ENCODE assay signal across 19 cellular contexts in genomic region chr2:7432426-7432825, GRCh38.
DNase-seq lines count a peak whose midpoint lies in the region; ATAC-seq and TF ChIP-seq lines count a peak whose summit lies in the region.
"Had no signal": no experiment of that assay in that cellular context is flagged by ENCODE, and none has a peak within 500 bp of the region (broad histone marks: within the 10 kb centered on the region; RNA-seq: fewer than 3 reads in every experiment).

No MANE protein-coding gene starts in this region.

- H3K27me3 Mint-ChIP-seq in T-helper 2 cell treated with Interferon-gamma antibody and Interleukin-4, amounts not matched to agents 5 μg/mL and 100 μg/mL, for 36 hours (ENCODE audit: low read depth): no peaks in the 10 kb centered on the region
- peaks cover 25% of the 10 kb centered on the region for H3K27me3 Mint-ChIP-seq in activated T-helper 17 cell treated with anti-CD3 and anti-CD28 coated beads, Interleukin-2, amount 50 U/mL, for 72 hours
- H3K27me3 Mint-ChIP-seq in natural killer cell (ENCODE audit: low read depth in 2 of 2): no peaks in the 10 kb centered on the region

- H3K4me1 Mint-ChIP-seq in T-helper 2 cell treated with Interferon-gamma antibody and Interleukin-4, amounts not matched to agents 5 μg/mL and 100 μg/mL, for 36 hours (ENCODE audit: low read depth): peaks cover 66% of the 10 kb centered on the region
- H3K4me1 Mint-ChIP-seq in activated T-helper 17 cell treated with anti-CD3 and anti-CD28 coated beads, Interleukin-2, amount 50 U/mL, for 72 hours: peaks cover 20% of the 10 kb centered on the region
- H3K4me1 Mint-ChIP-seq in natural killer cell: peaks cover 59 to 61% of the 10 kb centered on the region in 2 donors

- H3K36me3 Mint-ChIP-seq in T-helper 2 cell treated with Interferon-gamma antibody and Interleukin-4, amounts not matched to agents 5 μg/mL and 100 μg/mL, for 36 hours (ENCODE audit: low read depth): peaks cover 32% of the 10 kb centered on the region
- H3K36me3 Mint-ChIP-seq in activated T-helper 17 cell treated with anti-CD3 and anti-CD28 coated beads, Interleukin-2, amount 50 U/mL, for 72 hours (ENCODE audit: low read depth): no peaks in the 10 kb centered on the region
- H3K36me3 Mint-ChIP-seq in natural killer cell: no peaks in the 10 kb centered on the region

- no peak for DNase-seq in T-helper 2 cell treated with Interferon-gamma antibody and Interleukin-4, amounts not matched to agents 5 μg/mL and 100 μg/mL, for 36 hours (ENCODE audit: low spot score)
- DNase-seq in T-helper 2 cell (no peak), MV-4-11 (lab: John Stamatoyannopoulos, UW) (peak; percentile 79), natural killer cell (no peak), NCI-H1417 (lab: John Stamatoyannopoulos, UW) (no peak)
- no peak for DNase-seq in stimulated activated CD4-positive, alpha-beta T cell treated with anti-CD3 and anti-CD28 coated beads, Interleukin-4, amount 100 ng/mL, for 24 hours
- DNase-seq: activated CD4-positive, alpha-beta T cell treated with anti-CD3 and anti-CD28 coated beads, Interleukin-2, amount 50 U/mL, for 1 hour; brain microvascular endothelial cell; EL; left ventricle myocardium superior; NCI-H1105 treated with DMSO at 0.1 percent for 48 hours; NCI-H2081 treated with DMSO at 0.1 percent for 48 hours; retina; RPMI8226; stimulated activated CD4-positive, alpha-beta T cell treated with anti-CD3 and anti-CD28 coated beads, Interleukin-4, amount 100 ng/mL, for 1 hour had no signal

- ATAC-seq in activated T-helper 17 cell treated with anti-CD3 and anti-CD28 coated beads, Interleukin-2, amount 50 U/mL, for 72 hours (replicated peaks): no peak
- no peak for ATAC-seq in natural killer cell
- ATAC-seq in GM19395 (IDR thresholded peaks at IDR 0.05; ENCODE audit: unreplicated experiment): no peak
- ATAC-seq: HCT116, left ventricle myocardium superior, SK-N-SH treated with all-trans-retinoic acid at 6 μM for 48 hours had no signal

- H3K9me3 Mint-ChIP-seq in T-helper 2 cell treated with Interferon-gamma antibody and Interleukin-4, amounts not matched to agents 5 μg/mL and 100 μg/mL, for 36 hours: peaks cover 20% of the 10 kb centered on the region
- H3K9me3 Mint-ChIP-seq in activated T-helper 17 cell treated with anti-CD3 and anti-CD28 coated beads, Interleukin-2, amount 50 U/mL, for 72 hours: peaks cover 3% of the 10 kb centered on the region
- no peaks in the 10 kb centered on the region for H3K9me3 Mint-ChIP-seq in natural killer cell

- H3K27ac Mint-ChIP-seq in T-helper 2 cell treated with Interferon-gamma antibody and Interleukin-4, amounts not matched to agents 5 μg/mL and 100 μg/mL, for 36 hours: peak overlapping the region; percentile 99
- peak overlapping the region; percentile 7 for H3K27ac Mint-ChIP-seq in activated T-helper 17 cell treated with anti-CD3 and anti-CD28 coated beads, Interleukin-2, amount 50 U/mL, for 72 hours
- peak overlapping the region; percentile 8 to 91 for H3K27ac Mint-ChIP-seq in natural killer cell

- H3K4me3 Mint-ChIP-seq in T-helper 2 cell treated with Interferon-gamma antibody and Interleukin-4, amounts not matched to agents 5 μg/mL and 100 μg/mL, for 36 hours: peak overlapping the region; percentile 35
- peak overlapping the region; percentile 80 for H3K4me3 Mint-ChIP-seq in activated T-helper 17 cell treated with anti-CD3 and anti-CD28 coated beads, Interleukin-2, amount 50 U/mL, for 72 hours
- peak overlapping the region; percentile 48 for H3K4me3 Mint-ChIP-seq in natural killer cell

- TF ChIP-seq CTCF in natural killer cell (IDR thresholded peaks at IDR 0.05): no peak

- intact Hi-C loops in natural killer cell (cut with micrococcal nuclease): no loop called here

Comparison
In these comparisons a context has a peak if more than half of its experiments do, and no peak if none do; other contexts are left out.
1. H3K27ac Mint-ChIP-seq: peak in every context shown above with its lines; median percentile 99 in T-helper 2 cell treated with Interferon-gamma antibody and Interleukin-4, amounts not matched to agents 5 μg/mL and 100 μg/mL, for 36 hours; 50 in natural killer cell; 7 in activated T-helper 17 cell treated with anti-CD3 and anti-CD28 coated beads, Interleukin-2, amount 50 U/mL, for 72 hours.